Comparison of ENCODE assay signal across 30 cellular contexts in genomic region chr1:113531321-113531720, GRCh38.
"Had no signal": no experiment of that assay in that cellular context is flagged by ENCODE, and none has a peak within 500 bp of the region (broad histone marks: within the 10 kb centered on the region; RNA-seq: fewer than 3 reads in every experiment).

No MANE protein-coding gene starts in this region.

- DNase-seq: activated CD4-positive, alpha-beta memory T cell treated with anti-CD3 and anti-CD28 coated beads, Interleukin-2, amount 10 ng/mL, durations not matched to agents 7 days and 5 days; activated CD4-positive, alpha-beta T cell treated with anti-CD3 and anti-CD28 coated beads for 1 hour; activated CD4-positive, alpha-beta T cell treated with anti-CD3 and anti-CD28 coated beads, Interleukin-2, amount 10 ng/mL, durations not matched to agents 7 days and 5 days; activated CD8-positive, alpha-beta memory T cell treated with anti-CD3 and anti-CD28 coated beads, Interleukin-2, amount 50 U/mL, for 48 hours; activated gamma-delta T cell treated with Interleukin-2 at 50 U/mL for 16 hours; activated naive CD4-positive, alpha-beta T cell treated with anti-CD3 and anti-CD28 coated beads, Interleukin-2, amount 50 U/mL, for 16 hours; activated T-cell treated with anti-CD3 and anti-CD28 coated beads, Interleukin-2, amount 50 U/mL, for 24 hours; amygdala; endodermal cell; hippocampal formation; left cardiac atrium; mammary epithelial cell; naive thymus-derived CD4-positive, alpha-beta T cell; ovary; retina; sigmoid colon; small intestine; stimulated activated CD4-positive, alpha-beta T cell treated with anti-CD3 and anti-CD28 coated beads, Interleukin-4, amount 100 ng/mL, for 24 hours; stomach; T-helper 17 cell; thyroid gland; upper lobe of right lung had no signal

- H3K36me3 Mint-ChIP-seq: stimulated activated effector memory CD8-positive, alpha-beta T cell treated with anti-CD3 and anti-CD28 coated beads, Interleukin-12 subunit alpha, Interleukin-12 subunit beta, amount 100 ng/mL, for 72 hours had no signal

- H3K27me3 Mint-ChIP-seq: activated CD4-positive, alpha-beta memory T cell treated with anti-CD3 and anti-CD28 coated beads, Interleukin-2, amount 10 ng/mL, durations not matched to agents 7 days and 5 days; activated CD4-positive, alpha-beta T cell treated with anti-CD3 and anti-CD28 coated beads, Interleukin-2, amount 10 ng/mL, durations not matched to agents 7 days and 5 days; activated T-cell treated with anti-CD3 and anti-CD28 coated beads, Interleukin-2, amount 50 U/mL, for 24 hours; T-helper 17 cell had no signal

- H3K4me1 Mint-ChIP-seq: activated CD4-positive, alpha-beta memory T cell treated with anti-CD3 and anti-CD28 coated beads, Interleukin-2, amount 10 ng/mL, durations not matched to agents 7 days and 5 days; activated CD4-positive, alpha-beta T cell treated with anti-CD3 and anti-CD28 coated beads, Interleukin-2, amount 10 ng/mL, durations not matched to agents 7 days and 5 days; central memory CD8-positive, alpha-beta T cell; endodermal cell; stimulated activated effector memory CD8-positive, alpha-beta T cell treated with anti-CD3 and anti-CD28 coated beads, Interleukin-12 subunit alpha, Interleukin-12 subunit beta, amount 100 ng/mL, for 72 hours; T-helper 17 cell had no signal

- H3K9me3 ChIP-seq: breast epithelium, esophagus muscularis mucosa, gastroesophageal sphincter, ovary, prostate gland, sigmoid colon, thyroid gland, upper lobe of right lung had no signal

- H3K4me1 ChIP-seq: breast epithelium, prostate gland, upper lobe of right lung had no signal

- H3K4me3 ChIP-seq: breast epithelium, esophagus muscularis mucosa, gastroesophageal sphincter, ovary, prostate gland, sigmoid colon, stomach, thyroid gland, upper lobe of right lung had no signal

- H3K9me3 Mint-ChIP-seq: activated CD4-positive, alpha-beta T cell treated with anti-CD3 and anti-CD28 coated beads, Interleukin-2, amount 10 ng/mL, durations not matched to agents 7 days and 5 days; central memory CD8-positive, alpha-beta T cell; dendritic cell treated with granulocyte-macrophage colony-stimulating factor and Interleukin-4, amounts not matched to agents 40 ng/mL and 50 ng/mL, for 4 days had no signal

- H3K27ac Mint-ChIP-seq: activated CD4-positive, alpha-beta memory T cell treated with anti-CD3 and anti-CD28 coated beads, Interleukin-2, amount 10 ng/mL, durations not matched to agents 7 days and 5 days; activated CD4-positive, alpha-beta T cell treated with anti-CD3 and anti-CD28 coated beads, Interleukin-2, amount 10 ng/mL, durations not matched to agents 7 days and 5 days; activated T-cell treated with anti-CD3 and anti-CD28 coated beads, Interleukin-2, amount 50 U/mL, for 24 hours; dendritic cell treated with granulocyte-macrophage colony-stimulating factor and Interleukin-4, amounts not matched to agents 40 ng/mL and 50 ng/mL, for 4 days; endodermal cell; naive thymus-derived CD4-positive, alpha-beta T cell; stimulated activated effector memory CD8-positive, alpha-beta T cell treated with anti-CD3 and anti-CD28 coated beads, Interleukin-12 subunit alpha, Interleukin-12 subunit beta, amount 100 ng/mL, for 72 hours; T-helper 17 cell; WTC11 had no signal

- H3K27ac ChIP-seq: breast epithelium, esophagus muscularis mucosa, gastroesophageal sphincter, ovary, prostate gland, sigmoid colon, stomach, thyroid gland, upper lobe of right lung had no signal

- H3K27me3 ChIP-seq: breast epithelium, esophagus muscularis mucosa, gastroesophageal sphincter, ovary, sigmoid colon, stomach, thyroid gland, upper lobe of right lung had no signal

- H3K36me3 ChIP-seq: breast epithelium, esophagus muscularis mucosa, gastroesophageal sphincter, ovary, prostate gland, sigmoid colon, stomach, thyroid gland, upper lobe of right lung had no signal

- H3K4me3 Mint-ChIP-seq: activated CD4-positive, alpha-beta memory T cell treated with anti-CD3 and anti-CD28 coated beads, Interleukin-2, amount 10 ng/mL, durations not matched to agents 7 days and 5 days; activated CD4-positive, alpha-beta T cell treated with anti-CD3 and anti-CD28 coated beads, Interleukin-2, amount 10 ng/mL, durations not matched to agents 7 days and 5 days; activated T-cell treated with anti-CD3 and anti-CD28 coated beads, Interleukin-2, amount 50 U/mL, for 24 hours; central memory CD8-positive, alpha-beta T cell; dendritic cell treated with granulocyte-macrophage colony-stimulating factor and Interleukin-4, amounts not matched to agents 40 ng/mL and 50 ng/mL, for 4 days; endodermal cell; naive thymus-derived CD4-positive, alpha-beta T cell; stimulated activated effector memory CD8-positive, alpha-beta T cell treated with anti-CD3 and anti-CD28 coated beads, Interleukin-12 subunit alpha, Interleukin-12 subunit beta, amount 100 ng/mL, for 72 hours; T-helper 17 cell; WTC11 had no signal

- ATAC-seq: gastroesophageal sphincter; left cardiac atrium; naive thymus-derived CD4-positive, alpha-beta T cell; stimulated activated effector memory CD8-positive, alpha-beta T cell treated with anti-CD3 and anti-CD28 coated beads, Interleukin-12 subunit alpha, Interleukin-12 subunit beta, amount 100 ng/mL, for 72 hours; T-helper 17 cell; upper lobe of right lung; WTC11 had no signal
